39 cellular contexts compared by ENCODE assay signal in genomic region chr5:135571210-135571609, GRCh38. TPM values are rescaled to one million over a fixed set of nuclear protein-coding genes. Genes with fewer than 3 reads are reported as not detected.
"Had no signal": no experiment of that assay in that cellular context is flagged by ENCODE, and none has a peak within 500 bp of the region (broad histone marks: within the 10 kb centered on the region; RNA-seq: fewer than 3 reads in every experiment).

No MANE protein-coding gene starts in this region.

- H3K27me3 ChIP-seq: adrenal gland, colonic mucosa, gastrocnemius medialis, pancreas had no signal

- H3K9me3 ChIP-seq: adrenal gland, body of pancreas, colonic mucosa, gastrocnemius medialis, pancreas, prostate gland, sigmoid colon, tibial artery, upper lobe of right lung had no signal

- ATAC-seq: activated CD8-positive, alpha-beta memory T cell treated with anti-CD3 and anti-CD28 coated beads, Interleukin-2, amount 10 ng/mL, durations not matched to agents 7 days and 5 days; activated CD8-positive, alpha-beta T cell treated with anti-CD3 and anti-CD28 coated beads, Interleukin-2, amount 10 ng/mL, durations not matched to agents 7 days and 5 days; body of pancreas; gastrocnemius medialis; left colon; naive thymus-derived CD4-positive, alpha-beta T cell; pancreas; stimulated activated memory B cell treated with anti-CD40 and anti-IgM and Interleukin-4, amounts not matched to agents 10 μg/mL and 1 μg/mL and 100 μg/mL, for 72 hours; stimulated activated naive CD8-positive, alpha-beta T cell treated with anti-CD3 and anti-CD28 coated beads, Interleukin-15, amount 100 ng/mL, for 72 hours; T-helper 17 cell; upper lobe of right lung had no signal

- H3K4me3 ChIP-seq: adrenal gland, body of pancreas, colonic mucosa, gastrocnemius medialis, hepatocyte, pancreas, prostate gland, sigmoid colon, tibial artery, upper lobe of right lung had no signal

- DNase-seq: activated B cell treated with CpG ODN at 0.5 μM for 24 hours; activated CD4-positive, alpha-beta T cell treated with anti-CD3 and anti-CD28 coated beads, Interleukin-2, amount 50 U/mL, for 1 hour; activated CD8-positive, alpha-beta memory T cell treated with anti-CD3 and anti-CD28 coated beads, Interleukin-2, amount 10 ng/mL, durations not matched to agents 7 days and 5 days; activated CD8-positive, alpha-beta T cell treated with anti-CD3 and anti-CD28 coated beads, Interleukin-2, amount 10 ng/mL, durations not matched to agents 7 days and 5 days; activated naive CD4-positive, alpha-beta T cell treated with Interleukin-2 at 50 U/mL for 16 hours; activated naive CD8-positive, alpha-beta T cell treated with anti-CD3 and anti-CD28 coated beads for 36 hours; activated T-cell treated with anti-CD3 and anti-CD28 coated beads, Interleukin-2, amount 50 U/mL, for 48 hours; adrenal gland; aorta; body of pancreas; cerebellar nuclear complex; colonic mucosa; effector CD8-positive, alpha-beta T cell; erythroblast; gastrocnemius medialis; glutamatergic neuron; left colon; midbrain; naive thymus-derived CD4-positive, alpha-beta T cell; nucleus accumbens; pancreas; sigmoid colon; small intestine; stimulated activated CD4-positive, alpha-beta T cell treated with anti-CD3 and anti-CD28 coated beads, Interleukin-1b, Interleukin-23, amount 100 ng/mL, for 48 hours; stimulated activated CD4-positive, alpha-beta T cell treated with anti-CD3 and anti-CD28 coated beads, Interleukin-4, amount 100 ng/mL, for 4 hours; stimulated activated CD8-positive, alpha-beta memory T cell treated with anti-CD3 and anti-CD28 coated beads, Interleukin-4, amount 100 ng/mL, for 48 hours; stimulated activated naive CD8-positive, alpha-beta T cell treated with anti-CD3 and anti-CD28 coated beads, Interleukin-15, amount 100 ng/mL, for 72 hours; substantia nigra; T-helper 17 cell; T1000; tibial artery; upper lobe of right lung had no signal

- H3K36me3 ChIP-seq: adrenal gland, colonic mucosa, gastrocnemius medialis, pancreas, prostate gland, sigmoid colon, tibial artery, upper lobe of right lung had no signal

- H3K4me1 ChIP-seq: adrenal gland, body of pancreas, colonic mucosa, gastrocnemius medialis, pancreas, prostate gland, sigmoid colon, tibial artery, upper lobe of right lung had no signal

- H3K9me3 Mint-ChIP-seq: activated B cell treated with CpG ODN at 0.5 μM for 24 hours; activated naive CD8-positive, alpha-beta T cell treated with anti-CD3 and anti-CD28 coated beads for 36 hours; memory B cell; neural crest cell; stimulated activated memory B cell treated with anti-CD40 and anti-IgM and Interleukin-4, amounts not matched to agents 10 μg/mL and 1 μg/mL and 100 μg/mL, for 72 hours; stimulated activated naive CD8-positive, alpha-beta T cell treated with anti-CD3 and anti-CD28 coated beads, Interleukin-15, amount 100 ng/mL, for 72 hours had no signal

- H3K4me3 Mint-ChIP-seq: activated B cell treated with CpG ODN at 0.5 μM for 24 hours; activated CD8-positive, alpha-beta memory T cell treated with anti-CD3 and anti-CD28 coated beads, Interleukin-2, amount 10 ng/mL, durations not matched to agents 7 days and 5 days; activated CD8-positive, alpha-beta T cell treated with anti-CD3 and anti-CD28 coated beads, Interleukin-2, amount 10 ng/mL, durations not matched to agents 7 days and 5 days; activated naive CD8-positive, alpha-beta T cell treated with anti-CD3 and anti-CD28 coated beads for 36 hours; memory B cell; naive thymus-derived CD4-positive, alpha-beta T cell; neural crest cell; stimulated activated memory B cell treated with anti-CD40 and anti-IgM and Interleukin-4, amounts not matched to agents 10 μg/mL and 1 μg/mL and 100 μg/mL, for 72 hours; stimulated activated naive CD8-positive, alpha-beta T cell treated with anti-CD3 and anti-CD28 coated beads, Interleukin-15, amount 100 ng/mL, for 72 hours; T-helper 17 cell had no signal

- H3K27ac Mint-ChIP-seq: activated B cell treated with CpG ODN at 0.5 μM for 24 hours; activated CD8-positive, alpha-beta memory T cell treated with anti-CD3 and anti-CD28 coated beads, Interleukin-2, amount 10 ng/mL, durations not matched to agents 7 days and 5 days; activated CD8-positive, alpha-beta T cell treated with anti-CD3 and anti-CD28 coated beads, Interleukin-2, amount 10 ng/mL, durations not matched to agents 7 days and 5 days; activated naive CD8-positive, alpha-beta T cell treated with anti-CD3 and anti-CD28 coated beads for 36 hours; memory B cell; naive thymus-derived CD4-positive, alpha-beta T cell; stimulated activated memory B cell treated with anti-CD40 and anti-IgM and Interleukin-4, amounts not matched to agents 10 μg/mL and 1 μg/mL and 100 μg/mL, for 72 hours; stimulated activated naive CD8-positive, alpha-beta T cell treated with anti-CD3 and anti-CD28 coated beads, Interleukin-15, amount 100 ng/mL, for 72 hours; T-helper 17 cell had no signal

- H3K36me3 Mint-ChIP-seq: activated CD8-positive, alpha-beta memory T cell treated with anti-CD3 and anti-CD28 coated beads, Interleukin-2, amount 10 ng/mL, durations not matched to agents 7 days and 5 days; activated naive CD8-positive, alpha-beta T cell treated with anti-CD3 and anti-CD28 coated beads for 36 hours; memory B cell; naive thymus-derived CD4-positive, alpha-beta T cell; stimulated activated memory B cell treated with anti-CD40 and anti-IgM and Interleukin-4, amounts not matched to agents 10 μg/mL and 1 μg/mL and 100 μg/mL, for 72 hours had no signal

- H3K27ac ChIP-seq: adrenal gland, body of pancreas, colonic mucosa, gastrocnemius medialis, hepatocyte, pancreas, prostate gland, sigmoid colon, tibial artery, upper lobe of right lung had no signal

- H3K4me1 Mint-ChIP-seq: activated B cell treated with CpG ODN at 0.5 μM for 24 hours; activated CD8-positive, alpha-beta memory T cell treated with anti-CD3 and anti-CD28 coated beads, Interleukin-2, amount 10 ng/mL, durations not matched to agents 7 days and 5 days; activated naive CD8-positive, alpha-beta T cell treated with anti-CD3 and anti-CD28 coated beads for 36 hours; stimulated activated memory B cell treated with anti-CD40 and anti-IgM and Interleukin-4, amounts not matched to agents 10 μg/mL and 1 μg/mL and 100 μg/mL, for 72 hours had no signal

RNA-seq across cellular contexts. Expression of gene CXCL14, which starts 7.6 kb away (rescaled TPM):
- total RNA-seq: activated B cell treated with CpG ODN at 0.5 μM for 24 hours; activated CD8-positive, alpha-beta memory T cell treated with anti-CD3 and anti-CD28 coated beads, Interleukin-2, amount 10 ng/mL, durations not matched to agents 7 days and 5 days; activated CD8-positive, alpha-beta T cell treated with anti-CD3 and anti-CD28 coated beads, Interleukin-2, amount 10 ng/mL, durations not matched to agents 7 days and 5 days; activated naive CD8-positive, alpha-beta T cell treated with anti-CD3 and anti-CD28 coated beads for 36 hours; dermis microvascular lymphatic vessel endothelial cell; naive thymus-derived CD4-positive, alpha-beta T cell; neural crest cell; T-helper 17 cell had no signal

RNA-seq across cellular contexts. Expression of gene NEUROG1, which starts 35.4 kb away (rescaled TPM):
- total RNA-seq: activated B cell treated with CpG ODN at 0.5 μM for 24 hours; activated CD8-positive, alpha-beta memory T cell treated with anti-CD3 and anti-CD28 coated beads, Interleukin-2, amount 10 ng/mL, durations not matched to agents 7 days and 5 days; activated CD8-positive, alpha-beta T cell treated with anti-CD3 and anti-CD28 coated beads, Interleukin-2, amount 10 ng/mL, durations not matched to agents 7 days and 5 days; activated naive CD8-positive, alpha-beta T cell treated with anti-CD3 and anti-CD28 coated beads for 36 hours; adrenal gland; aorta; body of pancreas; colonic mucosa; dermis microvascular lymphatic vessel endothelial cell; gastrocnemius medialis; hepatocyte; left colon; lower leg skin; naive thymus-derived CD4-positive, alpha-beta T cell; pancreas; prostate gland; sigmoid colon; T-helper 17 cell; upper lobe of right lung had no signal
